Comparison of ENCODE assay signal across 8 cellular contexts in the genomic region with DNA sequence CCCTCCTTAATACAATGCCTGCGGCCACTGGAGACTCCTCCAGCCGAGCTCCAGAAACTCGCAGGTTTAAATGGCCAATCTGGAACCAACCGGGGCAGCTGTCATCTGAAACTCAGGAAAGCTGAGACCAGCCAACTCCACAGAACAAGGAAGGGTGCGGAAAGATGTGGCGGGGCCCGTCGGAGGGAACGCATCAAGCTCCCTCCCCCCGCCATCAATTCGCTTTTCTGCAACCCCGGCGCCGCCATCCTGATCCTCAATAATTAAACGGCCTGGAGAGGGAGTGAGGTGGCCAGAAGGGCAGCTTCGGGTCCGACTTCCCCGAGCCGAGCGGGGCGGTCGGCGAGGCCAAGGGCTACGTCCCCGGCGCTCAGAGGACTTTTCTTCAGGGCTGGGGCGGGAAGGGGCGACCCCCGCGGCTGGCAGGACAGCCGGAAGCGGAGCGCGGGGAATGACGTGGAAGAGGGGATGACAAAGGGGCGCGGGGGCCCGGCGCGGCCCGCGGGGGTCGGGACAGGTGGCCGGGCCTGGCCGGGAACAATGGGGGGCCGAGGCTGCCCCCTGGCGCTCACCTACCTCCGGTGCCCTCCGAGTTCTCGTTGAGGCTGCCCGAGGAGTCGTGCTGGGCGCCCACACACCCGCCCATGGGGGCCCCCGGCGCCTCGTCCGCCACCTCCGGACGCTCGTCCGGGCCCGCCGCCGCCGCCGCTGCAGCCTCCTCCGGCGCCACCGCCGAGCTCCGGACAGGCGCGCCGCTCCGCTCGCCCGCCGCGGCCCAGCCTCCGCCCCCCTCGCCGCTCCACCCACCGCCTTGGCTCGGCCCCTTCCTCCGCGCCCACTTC. TPM values are rescaled to one million over a fixed set of nuclear protein-coding genes. Genes with fewer than 3 reads are reported as not detected.
A peak's percentile ranks its signal among the peaks of the same experiment; 100 is the strongest.
DNase-seq lines count a peak whose midpoint lies in the region; ATAC-seq lines count a peak whose summit lies in the region.

A gene with protein sequence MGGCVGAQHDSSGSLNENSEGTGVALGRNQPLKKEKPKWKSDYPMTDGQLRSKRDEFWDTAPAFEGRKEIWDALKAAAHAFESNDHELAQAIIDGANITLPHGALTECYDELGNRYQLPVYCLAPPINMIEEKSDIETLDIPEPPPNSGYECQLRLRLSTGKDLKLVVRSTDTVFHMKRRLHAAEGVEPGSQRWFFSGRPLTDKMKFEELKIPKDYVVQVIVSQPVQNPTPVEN (minus strand): TSS at position 745 of the 842 bp plus-strand sequence. CDS start 99 bp downstream, at position 646.

- no peaks in the 10 kb centered on the region for H3K27me3 ChIP-seq in esophagus (ENCODE audit: control insufficient read depth in 1 of 2, insufficient read depth in 2 of 2, low read length in 2 of 2)
- H3K27me3 ChIP-seq in mucosa of stomach (ENCODE audit: control insufficient read depth, insufficient read depth, low read length): no peaks in the 10 kb centered on the region

- H3K4me3 ChIP-seq in esophagus (ENCODE audit: low read depth in 1 of 2, low read length in 2 of 2) (peak within 1 kb of the TSS; percentile 84 to 96), mucosa of stomach (ENCODE audit: low read length) (peak within 1 kb of the TSS; percentile 64)

- H3K4me1 ChIP-seq in esophagus (ENCODE audit: control insufficient read depth in 2 of 2, insufficient read depth in 2 of 2, low read length in 1 of 2) (peaks cover 0 to 4% of the 10 kb centered on the region in 2 donors), mucosa of stomach (ENCODE audit: control insufficient read depth, insufficient read depth, low read length) (peaks cover 9% of the 10 kb centered on the region)

- H3K4me1 Mint-ChIP-seq in activated T-cell treated with anti-CD3 and anti-CD28 coated beads, Interleukin-2, amount 50 U/mL, for 24 hours (ENCODE audit: low read depth): peaks cover 28% of the 10 kb centered on the region

- ATAC-seq in GM19324 (IDR thresholded peaks at IDR 0.05; ENCODE audit: low FRiP score, unreplicated experiment): peak; percentile 93
- ATAC-seq in HG03442 (IDR thresholded peaks at IDR 0.05; ENCODE audit: unreplicated experiment): peak; percentile 83

- H3K36me3 ChIP-seq in esophagus (ENCODE audit: control insufficient read depth in 2 of 2, insufficient read depth in 2 of 2, low read length in 1 of 2) (no peaks in the 10 kb centered on the region), mucosa of stomach (ENCODE audit: control insufficient read depth, insufficient read depth, low read length) (no peaks in the 10 kb centered on the region)

- peak within 1 kb of the TSS; percentile 82 for H3K9ac ChIP-seq in mucosa of stomach (ENCODE audit: low read length)

- no peaks in the 10 kb centered on the region for H3K9me3 Mint-ChIP-seq in activated T-cell treated with anti-CD3 and anti-CD28 coated beads, Interleukin-2, amount 50 U/mL, for 24 hours

- H3K27ac ChIP-seq in esophagus (ENCODE audit: low read depth in 2 of 2, low read length in 1 of 2): peak within 1 kb of the TSS; percentile 88 to 98

- H3K4me3 Mint-ChIP-seq in activated T-cell treated with anti-CD3 and anti-CD28 coated beads, Interleukin-2, amount 50 U/mL, for 24 hours: peak within 1 kb of the TSS; percentile 89

- peaks cover 11% of the 10 kb centered on the region for H3K36me3 Mint-ChIP-seq in activated T-cell treated with anti-CD3 and anti-CD28 coated beads, Interleukin-2, amount 50 U/mL, for 24 hours (ENCODE audit: low read depth)

- H3K27me3 Mint-ChIP-seq in activated T-cell treated with anti-CD3 and anti-CD28 coated beads, Interleukin-2, amount 50 U/mL, for 24 hours: no peaks in the 10 kb centered on the region

- H3K27ac Mint-ChIP-seq in activated T-cell treated with anti-CD3 and anti-CD28 coated beads, Interleukin-2, amount 50 U/mL, for 24 hours: peak within 1 kb of the TSS; percentile 88

- WGBS in esophagus, 2 donors: 0 to 1% methylated on average over 41 to 87 of the region's 87 CpGs

- no peaks in the 10 kb centered on the region for H3K9me3 ChIP-seq in esophagus (ENCODE audit: control insufficient read depth in 2 of 2, insufficient read depth in 1 of 2, low read depth in 1 of 2, low read length in 1 of 2)
- no peaks in the 10 kb centered on the region for H3K9me3 ChIP-seq in mucosa of stomach (ENCODE audit: control insufficient read depth, low read length)

- peak in 11 of 14 donors; percentile 12 to 87 (median 51) for DNase-seq in C1 segment of cervical spinal cord (lab: John Stamatoyannopoulos, UW)
- peak; percentile 66 for DNase-seq in NOMO-1 treated with dmso at 0.1 percent for 144 hours (lab: John Stamatoyannopoulos, UW; ENCODE audit: unreplicated experiment)
- DNase-seq in activated T-cell treated with anti-CD3 and anti-CD28 coated beads, Interleukin-2, amount 50 U/mL, for 24 hours: peak; percentile 90
- peak; percentile 51 to 54 for DNase-seq in stimulated activated CD8-positive, alpha-beta memory T cell treated with anti-CD3 and anti-CD28 coated beads, Interleukin-7, amount 100 ng/mL, for 1 hour (ENCODE audit: low read depth in 2 of 2)

RNA-seq across cellular contexts. Expression of the gene that starts here (rescaled TPM):
- 1 to 10 TPM; 5.8 to 6.5 TPM for polyA plus RNA-seq in esophagus

Comparison
In these comparisons a context has a peak if more than half of its experiments do, and no peak if none do; other contexts are left out.
1. Peak in every context shown above with its lines: DNase-seq, ATAC-seq, H3K4me3 ChIP-seq and H3K27ac ChIP-seq.